In genomic region chr15:85047271-85047948, GRCh38 we compare ENCODE assay signal across 8 cellular contexts.
A peak's percentile ranks its signal among the peaks of the same experiment; 100 is the strongest.
DNase-seq lines count a peak whose midpoint lies in the region; TF ChIP-seq lines count a peak whose summit lies in the region.

No MANE protein-coding gene starts in this region.

- peak overlapping the region; percentile 76 for H3K9ac ChIP-seq in skeletal muscle satellite cell (ENCODE audit: low read depth, low read length)

- no peak overlapping the region for H3K27ac ChIP-seq in breast epithelium

- no peaks in the 10 kb centered on the region for H3K27me3 Mint-ChIP-seq in activated T-cell treated with anti-CD3 and anti-CD28 coated beads, Interleukin-2, amount 50 U/mL, for 24 hours

- no peaks in the 10 kb centered on the region for H3K36me3 ChIP-seq in skeletal muscle satellite cell (ENCODE audit: insufficient read depth, low read length)
- no peaks in the 10 kb centered on the region for H3K36me3 ChIP-seq in breast epithelium

- no peaks in the 10 kb centered on the region for H3K9me3 Mint-ChIP-seq in activated T-cell treated with anti-CD3 and anti-CD28 coated beads, Interleukin-2, amount 50 U/mL, for 24 hours

- H3K4me1 ChIP-seq in skeletal muscle satellite cell (ENCODE audit: control insufficient read depth, insufficient read depth, low read length) (peaks cover 17% of the 10 kb centered on the region), breast epithelium (no peaks in the 10 kb centered on the region)

- peak overlapping the region; percentile 76 for H3K4me2 ChIP-seq in skeletal muscle satellite cell (ENCODE audit: low read length)

- TF ChIP-seq CTCF in breast epithelium (IDR thresholded peaks at IDR 0.05), result no peak

- H3K27me3 ChIP-seq in skeletal muscle satellite cell (ENCODE audit: control insufficient read depth, insufficient read depth, low read length), result no peaks in the 10 kb centered on the region
- no peaks in the 10 kb centered on the region for H3K27me3 ChIP-seq in breast epithelium

- no peak for DNase-seq in activated T-cell treated with anti-CD3 and anti-CD28 coated beads, Interleukin-2, amount 50 U/mL, for 24 hours
- no peak for DNase-seq in activated T-cell treated with anti-CD3 and anti-CD28 coated beads, Interleukin-2, amount 50 U/mL, for 48 hours
- DNase-seq in SW480 (ENCODE audit: low spot score) (peak; percentile 97), glomerular visceral epithelial cell (ENCODE audit: extremely low spot score) (peak; percentile 84), NCI-H446 (lab: John Stamatoyannopoulos, UW) (no peak), CD1c-positive myeloid dendritic cell (ENCODE audit: extremely low spot score) (no peak), breast epithelium (ENCODE audit: low spot score in 2 of 2) (no peak)

- TF ChIP-seq POLR2A in breast epithelium (IDR thresholded peaks at IDR 0.05), result no peak

- H3K4me3 Mint-ChIP-seq in activated T-cell treated with anti-CD3 and anti-CD28 coated beads, Interleukin-2, amount 50 U/mL, for 24 hours, result no peak overlapping the region

- intact Hi-C loops in breast epithelium (cut with DNase I; ENCODE audit: low total_unique reads), result no loop called here

- peak overlapping the region; percentile 46 for H3K4me3 ChIP-seq in skeletal muscle satellite cell (ENCODE audit: low read length)
- H3K4me3 ChIP-seq in breast epithelium, result no peak overlapping the region

- H3K36me3 Mint-ChIP-seq in activated T-cell treated with anti-CD3 and anti-CD28 coated beads, Interleukin-2, amount 50 U/mL, for 24 hours (ENCODE audit: low read depth), result no peaks in the 10 kb centered on the region

- H3K27ac Mint-ChIP-seq in activated T-cell treated with anti-CD3 and anti-CD28 coated beads, Interleukin-2, amount 50 U/mL, for 24 hours, result peak overlapping the region; percentile 53

- H3K9me3 ChIP-seq in skeletal muscle satellite cell (replicated peaks; ENCODE audit: low read length) (no peaks in the 10 kb centered on the region), breast epithelium (no peaks in the 10 kb centered on the region)

- H3K4me1 Mint-ChIP-seq in activated T-cell treated with anti-CD3 and anti-CD28 coated beads, Interleukin-2, amount 50 U/mL, for 24 hours (ENCODE audit: low read depth), result peaks cover 42% of the 10 kb centered on the region

Comparison
In these comparisons a context has a peak if more than half of its experiments do, and no peak if none do; other contexts are left out.
1. DNase-seq: peak in SW480 (single experiment) and glomerular visceral epithelial cell (single experiment); none in activated T-cell treated with anti-CD3 and anti-CD28 coated beads, Interleukin-2, amount 50 U/mL, for 24 hours (single experiment), activated T-cell treated with anti-CD3 and anti-CD28 coated beads, Interleukin-2, amount 50 U/mL, for 48 hours (0 of 2), NCI-H446 (0 of 2), CD1c-positive myeloid dendritic cell (single experiment) and breast epithelium (0 of 2).